ENCODE assay signal across 9 cellular contexts in the genomic region with DNA sequence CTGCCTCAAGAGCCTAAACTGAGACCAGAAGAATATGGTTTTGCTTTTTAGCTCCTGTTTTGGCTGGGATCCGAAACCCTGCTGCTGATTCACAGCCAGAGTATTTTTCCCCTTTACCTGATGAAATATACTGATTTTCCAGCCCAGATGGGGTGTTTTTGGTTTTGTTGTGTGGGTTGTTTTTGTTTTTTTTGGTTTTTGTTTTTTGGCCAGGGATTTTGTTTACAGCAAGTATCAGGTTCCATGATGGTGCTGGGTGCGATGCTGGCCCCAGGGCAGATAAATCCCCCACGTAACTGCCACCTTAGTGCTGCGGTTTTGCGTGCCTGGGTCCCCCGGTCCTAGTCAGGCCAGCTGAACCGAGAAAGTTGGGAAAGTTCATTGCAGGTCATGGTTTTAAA.
DNase-seq lines count a peak whose midpoint lies in the region; ATAC-seq and TF ChIP-seq lines count a peak whose summit lies in the region.
"Had no signal": no experiment of that assay in that cellular context is flagged by ENCODE, and none has a peak within 500 bp of the region (broad histone marks: within the 10 kb centered on the region; RNA-seq: fewer than 3 reads in every experiment).

No MANE protein-coding gene starts in this region.

- intact Hi-C loops in natural killer cell (cut with micrococcal nuclease) = no loop called here

- no peaks in the 10 kb centered on the region for H3K9me3 ChIP-seq in neural progenitor cell (ENCODE audit: low read depth)

- no peaks in the 10 kb centered on the region for H3K27me3 Mint-ChIP-seq in natural killer cell (ENCODE audit: low read depth in 2 of 2)
- no peaks in the 10 kb centered on the region for H3K27me3 Mint-ChIP-seq in natural killer cell treated with Interleukin-12 subunit alpha and Interleukin-12 subunit beta and Interleukin-15 and Interleukin-18, amount 100 ng/mL, for 72 hours
- no peaks in the 10 kb centered on the region for H3K27me3 Mint-ChIP-seq in effector memory CD8-positive, alpha-beta T cell
- no peaks in the 10 kb centered on the region for H3K27me3 Mint-ChIP-seq in neural progenitor cell (ENCODE audit: insufficient read depth, low read depth)

- H3K9me3 Mint-ChIP-seq in natural killer cell (no peaks in the 10 kb centered on the region), neural progenitor cell (no peaks in the 10 kb centered on the region)
- H3K9me3 Mint-ChIP-seq in natural killer cell treated with Interleukin-12 subunit alpha and Interleukin-12 subunit beta and Interleukin-15 and Interleukin-18, amount 100 ng/mL, for 72 hours = no peaks in the 10 kb centered on the region
- H3K9me3 Mint-ChIP-seq in effector memory CD8-positive, alpha-beta T cell = no peaks in the 10 kb centered on the region

- no peak overlapping the region for H3K4me2 ChIP-seq in neural progenitor cell

- peaks cover 97 to 98% of the 10 kb centered on the region in 2 donors for H3K4me1 Mint-ChIP-seq in natural killer cell
- peaks cover 76 to 84% of the 10 kb centered on the region in 2 donors for H3K4me1 Mint-ChIP-seq in natural killer cell treated with Interleukin-12 subunit alpha and Interleukin-12 subunit beta and Interleukin-15 and Interleukin-18, amount 100 ng/mL, for 72 hours (ENCODE audit: low read depth in 2 of 2)
- H3K4me1 Mint-ChIP-seq in effector memory CD8-positive, alpha-beta T cell (ENCODE audit: low read depth in 2 of 2) = peaks cover 69 to 73% of the 10 kb centered on the region in 2 donors
- peaks cover 89% of the 10 kb centered on the region for H3K4me1 Mint-ChIP-seq in neural progenitor cell

- H3K4me1 ChIP-seq in neural progenitor cell = peaks cover 48% of the 10 kb centered on the region

- H3K27ac Mint-ChIP-seq in natural killer cell (peak overlapping the region; percentile 75 to 85), neural progenitor cell (peak overlapping the region; percentile 92)
- H3K27ac Mint-ChIP-seq in natural killer cell treated with Interleukin-12 subunit alpha and Interleukin-12 subunit beta and Interleukin-15 and Interleukin-18, amount 100 ng/mL, for 72 hours = peak overlapping the region in 1 of 2 donors; percentile 95
- peak overlapping the region; percentile 50 to 52 for H3K27ac Mint-ChIP-seq in effector memory CD8-positive, alpha-beta T cell
- H3K27ac Mint-ChIP-seq: activated naive CD4-positive, alpha-beta T cell treated with anti-CD3 and anti-CD28 coated beads, Interleukin-2, amount 10 ng/mL, durations not matched to agents 7 days and 5 days had no signal

- H4K20me1 ChIP-seq in neural progenitor cell (ENCODE audit: low read depth) = peaks cover 32% of the 10 kb centered on the region

- H3F3A ChIP-seq in neural progenitor cell (ENCODE audit: low read depth) = no peaks in the 10 kb centered on the region

- TF ChIP-seq CTCF in natural killer cell (IDR thresholded peaks at IDR 0.05) (no peak), neural progenitor cell (IDR thresholded peaks at IDR 0.05) (no peak)

- no peak for DNase-seq in natural killer cell
- no peak for DNase-seq in natural killer cell treated with Interleukin-12 subunit alpha and Interleukin-12 subunit beta and Interleukin-15 and Interleukin-18, amount 100 ng/mL, for 72 hours (ENCODE audit: low spot score)
- DNase-seq in effector memory CD8-positive, alpha-beta T cell = no peak
- no peak for DNase-seq in neural progenitor cell (ENCODE audit: low spot score)
- DNase-seq in germinal center (ENCODE audit: low spot score) = no peak
- DNase-seq in NOMO-1 treated with dmso at 0.1 percent for 144 hours (lab: John Stamatoyannopoulos, UW; ENCODE audit: unreplicated experiment) = no peak
- DNase-seq in NCI-H2107 (lab: John Stamatoyannopoulos, UW) = no peak
- DNase-seq in COLO829 (ENCODE audit: low spot score) = no peak
- DNase-seq: activated naive CD4-positive, alpha-beta T cell treated with anti-CD3 and anti-CD28 coated beads, Interleukin-2, amount 10 ng/mL, durations not matched to agents 7 days and 5 days had no signal

- no peak overlapping the region for H3K4me3 ChIP-seq in neural progenitor cell

- no peak for ATAC-seq in natural killer cell
- ATAC-seq in natural killer cell treated with Interleukin-12 subunit alpha and Interleukin-12 subunit beta and Interleukin-15 and Interleukin-18, amount 100 ng/mL, for 72 hours = no peak
- no peak for ATAC-seq in effector memory CD8-positive, alpha-beta T cell (replicated peaks)

- H3K36me3 Mint-ChIP-seq in natural killer cell = no peaks in the 10 kb centered on the region
- H3K36me3 Mint-ChIP-seq in natural killer cell treated with Interleukin-12 subunit alpha and Interleukin-12 subunit beta and Interleukin-15 and Interleukin-18, amount 100 ng/mL, for 72 hours = no peaks in the 10 kb centered on the region
- H3K36me3 Mint-ChIP-seq in effector memory CD8-positive, alpha-beta T cell (ENCODE audit: insufficient read depth) = peaks cover 37% of the 10 kb centered on the region
- peaks cover 15% of the 10 kb centered on the region for H3K36me3 Mint-ChIP-seq in neural progenitor cell

- no peaks in the 10 kb centered on the region for H3K27me3 ChIP-seq in neural progenitor cell

- H3K9ac ChIP-seq in neural progenitor cell = no peak overlapping the region

- no peak overlapping the region for H3K27ac ChIP-seq in neural progenitor cell

- no peaks in the 10 kb centered on the region for H3K36me3 ChIP-seq in neural progenitor cell

- no peak overlapping the region for H2AFZ ChIP-seq in neural progenitor cell (replicated peaks)

- no peaks in the 10 kb centered on the region for H3K79me2 ChIP-seq in neural progenitor cell (ENCODE audit: low read depth)

- H3K4me3 Mint-ChIP-seq in natural killer cell (no peak overlapping the region), neural progenitor cell (no peak overlapping the region)
- no peak overlapping the region for H3K4me3 Mint-ChIP-seq in natural killer cell treated with Interleukin-12 subunit alpha and Interleukin-12 subunit beta and Interleukin-15 and Interleukin-18, amount 100 ng/mL, for 72 hours
- peak overlapping the region in 1 of 2 donors; percentile 7 for H3K4me3 Mint-ChIP-seq in effector memory CD8-positive, alpha-beta T cell
- H3K4me3 Mint-ChIP-seq: activated naive CD4-positive, alpha-beta T cell treated with anti-CD3 and anti-CD28 coated beads, Interleukin-2, amount 10 ng/mL, durations not matched to agents 7 days and 5 days had no signal
